Comparison of ENCODE assay signal across 8 cellular contexts in the genomic region with DNA sequence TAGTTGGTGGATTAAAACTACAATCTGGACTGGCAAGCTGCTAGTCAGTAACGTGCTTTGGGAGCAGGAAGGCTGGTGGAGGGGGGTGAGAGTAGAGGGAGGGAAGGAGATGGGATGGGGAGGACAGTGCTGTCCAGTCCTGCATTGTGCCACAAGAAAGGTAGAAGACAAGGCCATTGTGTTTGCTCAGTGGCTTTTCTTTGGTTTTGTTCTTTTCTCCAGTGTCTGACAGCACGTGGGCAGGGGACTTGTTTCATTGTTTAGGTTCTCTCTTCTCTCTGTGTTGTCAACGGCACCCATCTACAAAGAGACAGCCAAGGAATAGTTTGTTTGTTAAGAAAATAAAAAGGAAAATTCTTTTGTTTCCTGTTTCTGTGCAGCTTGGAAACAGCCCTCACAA.
"Had no signal": no experiment of that assay in that cellular context is flagged by ENCODE, and none has a peak within 500 bp of the region (broad histone marks: within the 10 kb centered on the region; RNA-seq: fewer than 3 reads in every experiment).

No MANE protein-coding gene starts in this region.

- H2AFZ ChIP-seq: GM23338 had no signal

- DNase-seq: H9, HCEC 1CT, IMR-90 had no signal

- H3K4me3 ChIP-seq: GM23338, K562 had no signal

- H3K4me2 ChIP-seq: GM23338 had no signal

- FAIRE-seq: H1, H54, HTR-8/SVneo, K562 had no signal
